ENCODE assay signal across 3 cellular contexts in the genomic region with DNA sequence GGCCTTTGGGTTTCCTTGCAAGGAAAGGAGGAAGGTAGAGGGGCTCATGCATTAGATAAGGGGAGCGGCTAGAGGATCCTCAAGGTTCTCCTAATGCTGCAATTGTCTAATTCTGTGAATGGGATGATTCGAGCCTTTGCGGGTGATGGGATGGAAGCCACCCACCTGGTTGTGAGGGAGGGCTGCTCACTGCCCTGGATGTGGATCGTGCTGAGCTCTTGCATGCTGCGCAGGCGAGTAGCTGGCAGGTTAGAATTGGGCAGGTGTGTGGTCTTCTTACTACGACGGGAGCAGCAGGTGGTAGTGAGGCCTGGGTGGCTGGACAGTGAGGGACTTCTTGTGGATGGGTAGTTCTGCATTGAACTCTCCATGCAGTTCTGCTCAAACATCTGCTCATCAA.
TF ChIP-seq lines count a peak whose summit lies in the region.

No MANE protein-coding gene starts in this region.

TF ChIP-seq in IMR-90, 13 proteins besides CTCF, POLR2A, EP300 and RAD21:
- TF ChIP-seq SMC3 (IDR thresholded peaks at IDR 0.05; ENCODE audit: low read depth, low read length) (no peak), BHLHE40 (IDR thresholded peaks at IDR 0.05; ENCODE audit: low read depth, low read length) (no peak), RFX5 (IDR thresholded peaks at IDR 0.05; ENCODE audit: low read depth, low read length) (no peak), FOS (IDR thresholded peaks at IDR 0.05; ENCODE audit: low read depth, low read length) (no peak), MXI1 (IDR thresholded peaks at IDR 0.05; ENCODE audit: borderline replicate concordance, low read depth, low read length) (no peak)
- TF ChIP-seq, protein P1, sequence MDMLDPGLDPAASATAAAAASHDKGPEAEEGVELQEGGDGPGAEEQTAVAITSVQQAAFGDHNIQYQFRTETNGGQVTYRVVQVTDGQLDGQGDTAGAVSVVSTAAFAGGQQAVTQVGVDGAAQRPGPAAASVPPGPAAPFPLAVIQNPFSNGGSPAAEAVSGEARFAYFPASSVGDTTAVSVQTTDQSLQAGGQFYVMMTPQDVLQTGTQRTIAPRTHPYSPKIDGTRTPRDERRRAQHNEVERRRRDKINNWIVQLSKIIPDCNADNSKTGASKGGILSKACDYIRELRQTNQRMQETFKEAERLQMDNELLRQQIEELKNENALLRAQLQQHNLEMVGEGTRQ (IDR thresholded peaks at IDR 0.05; ENCODE audit: low read depth, low read length): no peak
- TF ChIP-seq, protein P2, sequence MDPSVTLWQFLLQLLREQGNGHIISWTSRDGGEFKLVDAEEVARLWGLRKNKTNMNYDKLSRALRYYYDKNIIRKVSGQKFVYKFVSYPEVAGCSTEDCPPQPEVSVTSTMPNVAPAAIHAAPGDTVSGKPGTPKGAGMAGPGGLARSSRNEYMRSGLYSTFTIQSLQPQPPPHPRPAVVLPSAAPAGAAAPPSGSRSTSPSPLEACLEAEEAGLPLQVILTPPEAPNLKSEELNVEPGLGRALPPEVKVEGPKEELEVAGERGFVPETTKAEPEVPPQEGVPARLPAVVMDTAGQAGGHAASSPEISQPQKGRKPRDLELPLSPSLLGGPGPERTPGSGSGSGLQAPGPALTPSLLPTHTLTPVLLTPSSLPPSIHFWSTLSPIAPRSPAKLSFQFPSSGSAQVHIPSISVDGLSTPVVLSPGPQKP (IDR thresholded peaks at IDR 0.05; ENCODE audit: borderline replicate concordance, low read depth, low read length): no peak

TF ChIP-seq in K562, 482 proteins besides CTCF, POLR2A, EP300 and RAD21:
- TF ChIP-seq SMAD4 (CRISPR knock-in tag; conservative IDR thresholded peaks at IDR 0.05) (no peak), ZNF143 (CRISPR knock-in tag; IDR thresholded peaks at IDR 0.05) (0 out of 2 replicates have a peak, but pooled peaks have one; percentile 20)

TF ChIP-seq in H1, 55 proteins besides CTCF, POLR2A, EP300 and RAD21:
- TF ChIP-seq TBP (IDR thresholded peaks at IDR 0.05; ENCODE audit: low read depth, low read length): no peak
- TF ChIP-seq JUND (IDR thresholded peaks at IDR 0.05; ENCODE audit: low read length): no peak
- no peak for TF ChIP-seq SP2 (IDR thresholded peaks at IDR 0.05; ENCODE audit: low read length)
- TF ChIP-seq CTBP2 (IDR thresholded peaks at IDR 0.05; ENCODE audit: borderline replicate concordance, insufficient read depth, insufficient read length, low read length): no peak
- TF ChIP-seq JUN (IDR thresholded peaks at IDR 0.05; ENCODE audit: low read depth, low read length): no peak
- TF ChIP-seq, protein P3, sequence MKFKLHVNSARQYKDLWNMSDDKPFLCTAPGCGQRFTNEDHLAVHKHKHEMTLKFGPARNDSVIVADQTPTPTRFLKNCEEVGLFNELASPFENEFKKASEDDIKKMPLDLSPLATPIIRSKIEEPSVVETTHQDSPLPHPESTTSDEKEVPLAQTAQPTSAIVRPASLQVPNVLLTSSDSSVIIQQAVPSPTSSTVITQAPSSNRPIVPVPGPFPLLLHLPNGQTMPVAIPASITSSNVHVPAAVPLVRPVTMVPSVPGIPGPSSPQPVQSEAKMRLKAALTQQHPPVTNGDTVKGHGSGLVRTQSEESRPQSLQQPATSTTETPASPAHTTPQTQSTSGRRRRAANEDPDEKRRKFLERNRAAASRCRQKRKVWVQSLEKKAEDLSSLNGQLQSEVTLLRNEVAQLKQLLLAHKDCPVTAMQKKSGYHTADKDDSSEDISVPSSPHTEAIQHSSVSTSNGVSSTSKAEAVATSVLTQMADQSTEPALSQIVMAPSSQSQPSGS (IDR thresholded peaks at IDR 0.05; ENCODE audit: low read length): no peak
- no peak for TF ChIP-seq SP4 (IDR thresholded peaks at IDR 0.05; ENCODE audit: low read length)
- no peak for TF ChIP-seq BCL11A (IDR thresholded peaks at IDR 0.05; ENCODE audit: low read depth in 2 of 2, low read length in 2 of 2)
- TF ChIP-seq, protein P4, sequence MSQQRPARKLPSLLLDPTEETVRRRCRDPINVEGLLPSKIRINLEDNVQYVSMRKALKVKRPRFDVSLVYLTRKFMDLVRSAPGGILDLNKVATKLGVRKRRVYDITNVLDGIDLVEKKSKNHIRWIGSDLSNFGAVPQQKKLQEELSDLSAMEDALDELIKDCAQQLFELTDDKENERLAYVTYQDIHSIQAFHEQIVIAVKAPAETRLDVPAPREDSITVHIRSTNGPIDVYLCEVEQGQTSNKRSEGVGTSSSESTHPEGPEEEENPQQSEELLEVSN (IDR thresholded peaks at IDR 0.05): no peak
- no peak for TF ChIP-seq GABPA (IDR thresholded peaks at IDR 0.05; ENCODE audit: borderline replicate concordance, insufficient read depth, low read length)
- TF ChIP-seq ASH2L (IDR thresholded peaks at IDR 0.05; ENCODE audit: low read length): no peak
- TF ChIP-seq CHD1 (IDR thresholded peaks at IDR 0.05; ENCODE audit: low read depth, low read length): no peak
